Comparison of ENCODE assay signal across 1 cellular context in the genomic region with DNA sequence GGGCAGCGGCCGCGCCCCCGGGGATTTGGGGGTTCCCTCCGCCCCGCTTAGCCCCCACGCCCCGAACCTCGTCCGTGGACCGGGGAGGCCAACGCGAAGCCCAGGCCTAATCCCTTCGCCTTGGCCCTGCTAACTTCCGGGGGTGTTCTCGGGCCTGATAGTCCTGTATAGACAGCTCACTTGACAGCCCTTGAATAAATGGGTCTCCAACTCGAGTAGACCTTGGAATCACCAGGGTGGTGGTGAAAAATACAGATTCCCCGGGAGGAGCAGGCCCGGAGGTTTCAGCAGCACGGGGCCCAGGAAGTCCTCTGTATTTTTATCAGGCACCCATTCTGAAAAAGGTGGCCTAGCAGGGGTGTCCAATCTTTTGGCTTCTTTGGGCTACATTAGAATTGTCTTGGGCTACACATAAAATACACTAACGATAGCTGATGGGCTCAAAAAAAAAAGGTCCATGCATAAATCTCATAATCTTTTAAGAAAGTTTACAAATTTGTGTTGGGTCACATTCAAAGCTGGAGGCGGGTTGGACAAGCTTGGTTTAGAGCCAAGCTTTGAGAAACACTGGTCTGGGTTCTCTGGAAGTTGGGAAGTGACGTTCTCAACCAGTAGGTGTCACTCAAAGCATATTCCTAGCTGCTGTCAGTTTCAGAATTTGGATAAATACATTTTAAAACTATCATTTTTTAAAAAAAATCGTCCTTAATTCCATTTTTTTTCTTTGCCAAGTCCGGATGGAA.
A peak's percentile ranks its signal among the peaks of the same experiment; 100 is the strongest.
TF ChIP-seq lines count a peak whose summit lies in the region.

No MANE protein-coding gene starts in this region.

TF ChIP-seq in K562, 482 proteins besides CTCF, POLR2A, EP300 and RAD21 (continued from another document):
- TF ChIP-seq HOMEZ (CRISPR knock-in tag; IDR thresholded peaks at IDR 0.05), result no peak
- TF ChIP-seq CREM (IDR thresholded peaks at IDR 0.05; ENCODE audit: low read depth), result peak; percentile 67
